8 cellular contexts compared by ENCODE assay signal in the genomic region with DNA sequence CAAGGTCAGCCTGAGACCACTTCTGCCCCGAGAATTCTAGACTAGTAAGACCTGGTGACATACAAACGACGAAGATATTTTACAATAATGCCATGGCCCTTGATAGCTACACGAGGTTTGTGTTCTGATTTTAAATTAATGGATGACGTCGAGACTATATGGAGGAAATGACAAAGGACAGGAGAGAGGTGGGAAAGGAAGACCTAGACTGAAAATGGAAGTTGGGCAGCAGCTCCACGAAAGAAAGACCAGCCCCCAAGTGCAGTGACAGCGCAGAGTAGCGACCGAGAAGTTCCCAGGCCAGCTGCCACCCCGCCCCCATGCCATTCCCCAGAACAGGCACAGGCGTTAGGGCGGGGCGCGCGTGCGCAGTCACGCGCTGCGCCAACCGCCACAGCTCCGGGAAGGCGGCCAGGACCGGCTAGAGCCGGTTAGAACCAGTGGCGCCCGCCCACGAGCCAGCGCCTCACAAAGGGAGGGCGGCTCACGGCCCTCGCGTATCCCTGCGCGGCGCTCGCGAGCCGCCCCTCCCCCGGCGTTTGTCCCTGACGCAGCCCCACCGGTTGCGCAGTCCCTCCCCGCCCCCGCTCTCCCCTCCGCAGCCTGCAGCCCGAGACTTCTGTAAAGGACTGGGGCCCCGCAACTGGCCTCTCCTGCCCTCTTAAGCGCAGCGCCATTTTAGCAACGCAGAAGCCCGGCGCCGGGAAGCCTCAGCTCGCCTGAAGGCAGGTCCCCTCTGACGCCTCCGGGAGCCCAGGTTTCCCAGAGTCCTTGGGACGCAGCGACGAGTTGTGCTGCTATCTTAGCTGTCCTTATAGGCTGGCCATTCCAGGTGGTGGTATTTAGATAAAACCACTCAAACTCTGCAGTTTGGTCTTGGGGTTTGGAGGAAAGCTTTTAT. TPM values are rescaled to one million over a fixed set of nuclear protein-coding genes. Genes with fewer than 3 reads are reported as not detected.
DNase-seq lines count a peak whose midpoint lies in the region; ATAC-seq and TF ChIP-seq lines count a peak whose summit lies in the region.

No MANE protein-coding gene starts in this region.

- H3K4me1 ChIP-seq in adipocyte (ENCODE audit: control insufficient read depth, insufficient read depth, low read length) = peaks cover 43% of the 10 kb centered on the region
- H3K4me1 ChIP-seq in heart left ventricle = peaks cover 19 to 52% (median 47%) of the 10 kb centered on the region in 12 donors
- H3K4me1 ChIP-seq in upper lobe of left lung = peaks cover 44 to 47% (median 45%) of the 10 kb centered on the region in 4 donors

- WGBS in heart left ventricle, 4 donors = 0 to 1% (median 0%) methylated on average over 22 to 61 of the region's 61 CpGs
- WGBS in upper lobe of left lung, 2 donors = 0% methylated on average over 24 to 31 of the region's 61 CpGs

- peak overlapping the region; percentile 1 for H2AFZ ChIP-seq in SU-DHL-6 (ENCODE audit: low read depth, low read length, severe bottlenecking)

- H3K9me2 ChIP-seq in SU-DHL-6 (replicated peaks; ENCODE audit: insufficient read depth, low read length) = no peaks in the 10 kb centered on the region

- no peaks in the 10 kb centered on the region for H3K9me3 Mint-ChIP-seq in progenitor cell of endocrine pancreas (ENCODE audit: low read depth)

- H3K27ac Mint-ChIP-seq in progenitor cell of endocrine pancreas = peak overlapping the region; percentile 96

- intact Hi-C loops in heart left ventricle (cut with DNase I) = loop anchor here in 9 of 10 donors (1.0 to 5.0 kb wide), 6 partner anchors 19 to 75 kb away; partner anchors contain the start of gene NEAT1 (in 7 of the 9)

- H3F3A ChIP-seq in SU-DHL-6 (ENCODE audit: insufficient read depth) = peaks cover 56% of the 10 kb centered on the region

- H3K4me1 Mint-ChIP-seq in progenitor cell of endocrine pancreas (ENCODE audit: low read depth) = peaks cover 21% of the 10 kb centered on the region

- no peak overlapping the region for H3K4me3 Mint-ChIP-seq in progenitor cell of endocrine pancreas (ENCODE audit: low read depth)

- no peaks in the 10 kb centered on the region for H3K27me3 Mint-ChIP-seq in progenitor cell of endocrine pancreas

- peak; percentile 65 to 100 (median 94) for TF ChIP-seq EP300 in upper lobe of left lung (IDR thresholded peaks at IDR 0.05)

- peak overlapping the region; percentile 84 for H3K4me3 ChIP-seq in GM12875 (ENCODE audit: low read depth, low read length)
- peak overlapping the region; percentile 77 for H3K4me3 ChIP-seq in SU-DHL-6 (ENCODE audit: insufficient read depth, low read length, poor library complexity, severe bottlenecking)
- peak overlapping the region; percentile 90 for H3K4me3 ChIP-seq in adipocyte (ENCODE audit: low read length)
- peak overlapping the region; percentile 52 to 90 (median 81) for H3K4me3 ChIP-seq in heart left ventricle
- H3K4me3 ChIP-seq in upper lobe of left lung = peak overlapping the region; percentile 59 to 72 (median 66)

- H3K27me3 ChIP-seq in SU-DHL-6 (ENCODE audit: low read length) (no peaks in the 10 kb centered on the region), adipocyte (replicated peaks; ENCODE audit: control insufficient read depth, insufficient read depth, low read length) (no peaks in the 10 kb centered on the region), heart left ventricle (no peaks in the 10 kb centered on the region), upper lobe of left lung (no peaks in the 10 kb centered on the region)

- H3K9ac ChIP-seq in SU-DHL-6 (ENCODE audit: low read length) (peak overlapping the region; percentile 89), adipocyte (ENCODE audit: low read length) (peak overlapping the region; percentile 98)

- no peak for TF ChIP-seq CTCF in GM12875 (IDR thresholded peaks at IDR 0.05; ENCODE audit: borderline replicate concordance, insufficient read depth, low read depth, low read length)
- no peak for TF ChIP-seq CTCF in SU-DHL-6 (IDR thresholded peaks at IDR 0.05; ENCODE audit: insufficient read depth, low read length, poor library complexity, severe bottlenecking)
- peak in 1 of 12 donors; percentile 8 for TF ChIP-seq CTCF in heart left ventricle (IDR thresholded peaks at IDR 0.05)
- TF ChIP-seq CTCF in progenitor cell of endocrine pancreas (IDR thresholded peaks at IDR 0.05; ENCODE audit: unreplicated experiment) = no peak
- peak in 3 of 6 experiments; percentile 7 to 49 (median 11) for TF ChIP-seq CTCF in upper lobe of left lung (IDR thresholded peaks at IDR 0.05)

- peaks cover 34% of the 10 kb centered on the region for H3K36me3 ChIP-seq in SU-DHL-6 (ENCODE audit: low read length)
- peaks cover 19% of the 10 kb centered on the region for H3K36me3 ChIP-seq in adipocyte (ENCODE audit: control insufficient read depth, insufficient read depth, low read length, severe bottlenecking)
- peaks cover 4 to 23% (median 13%) of the 10 kb centered on the region in 9 donors for H3K36me3 ChIP-seq in heart left ventricle
- H3K36me3 ChIP-seq in upper lobe of left lung = peaks cover 0 to 20% (median 4%) of the 10 kb centered on the region in 4 donors

- H3K9me3 ChIP-seq in SU-DHL-6 (ENCODE audit: insufficient read depth, low read length) = no peaks in the 10 kb centered on the region
- H3K9me3 ChIP-seq in adipocyte (ENCODE audit: control insufficient read depth, low read length) = no peaks in the 10 kb centered on the region
- H3K9me3 ChIP-seq in heart left ventricle = no peaks in the 10 kb centered on the region
- H3K9me3 ChIP-seq in upper lobe of left lung = no peaks in the 10 kb centered on the region

- TF ChIP-seq POLR2A in heart left ventricle (IDR thresholded peaks at IDR 0.05) (peak; percentile 48 to 90), upper lobe of left lung (IDR thresholded peaks at IDR 0.05) (peak; percentile 30 to 96 (median 79))

- H3K27ac ChIP-seq in SU-DHL-6 (ENCODE audit: low read depth, low read length) (peak overlapping the region; percentile 98), heart left ventricle (peak overlapping the region; percentile 90 to 100 (median 99)), upper lobe of left lung (peak overlapping the region; percentile 98 to 99 (median 98))

- DNase-seq in NCI-H1436 (lab: John Stamatoyannopoulos, UW) = peak; percentile 98
- peak; percentile 99 for DNase-seq in adipocyte (ENCODE audit: low read depth)
- DNase-seq in heart left ventricle = peak; percentile 99 to 100 (median 99)
- DNase-seq in progenitor cell of endocrine pancreas (ENCODE audit: low spot score, unreplicated experiment) = peak; percentile 98
- DNase-seq in upper lobe of left lung = peak; percentile 98 to 100

- ATAC-seq in HG02840 (IDR thresholded peaks at IDR 0.05; ENCODE audit: low FRiP score, unreplicated experiment) (peak; percentile 54), heart left ventricle (peak; percentile 77 to 93 (median 82)), upper lobe of left lung (ENCODE audit: low FRiP score in 2 of 2) (peak; percentile 90 to 96)

- H3K36me3 Mint-ChIP-seq in progenitor cell of endocrine pancreas (ENCODE audit: insufficient read depth) = no peaks in the 10 kb centered on the region

- H3K79me2 ChIP-seq in SU-DHL-6 (ENCODE audit: insufficient read depth, low read length) = peaks cover 36% of the 10 kb centered on the region

- H3K4me2 ChIP-seq in SU-DHL-6 (ENCODE audit: low read depth, low read length, poor library complexity, severe bottlenecking) = peak overlapping the region; percentile 86

- peaks cover 23% of the 10 kb centered on the region for H4K20me1 ChIP-seq in SU-DHL-6 (ENCODE audit: low read depth, low read length)

RNA-seq across cellular contexts. Expression of gene MALAT1, which starts 1.5 kb away (rescaled TPM):
- total RNA-seq in heart left ventricle (1,000 to 10,000 TPM; 1,047 to 9,662 (median 6,606) TPM), progenitor cell of endocrine pancreas (16,546 and 17,116 TPM in 2 replicates), upper lobe of left lung (over 10,000 TPM in 5 of 6 donors, 1,000 to 10,000 TPM in 1; 9,697 to 52,390 (median 19,698) TPM)
- polyA plus RNA-seq in heart left ventricle = 1,000 to 10,000 TPM; 1,168 to 4,497 TPM

RNA-seq across cellular contexts. Expression of gene SCYL1, which starts 27.5 kb away (rescaled TPM):
- total RNA-seq in heart left ventricle (100 to 1,000 TPM in 1 of 9 donors, 10 to 100 TPM in 8; 51.6 to 135 (median 62.2) TPM), progenitor cell of endocrine pancreas (61.4 and 66.3 TPM in 2 replicates), upper lobe of left lung (100 to 1,000 TPM in 1 of 6 donors, 10 to 100 TPM in 5; 64.0 to 120 (median 88.8) TPM)
- polyA plus RNA-seq in heart left ventricle = 10 to 100 TPM; 86.6 to 90.2 TPM

Comparison
In these comparisons a context has a peak if more than half of its experiments do, and no peak if none do; other contexts are left out.
1. Peak in every context shown above with its lines: DNase-seq, ATAC-seq, H3K4me3 ChIP-seq and H3K27ac ChIP-seq.